1 cellular context compared by ENCODE assay signal in genomic region chr6:54335871-54336270, GRCh38.
TF ChIP-seq lines count a peak whose summit lies in the region.

No MANE protein-coding gene starts in this region.

TF ChIP-seq in IMR-90, 13 proteins besides CTCF, POLR2A, EP300 and RAD21:
- no peak for TF ChIP-seq MAZ (IDR thresholded peaks at IDR 0.05; ENCODE audit: borderline replicate concordance, low read depth, low read length)
- TF ChIP-seq ELK1 (IDR thresholded peaks at IDR 0.05; ENCODE audit: borderline replicate concordance, low read depth, low read length): no peak
- peak; percentile 37; the same call in 1 of the 2 replicates for TF ChIP-seq BHLHE40 (IDR thresholded peaks at IDR 0.05; ENCODE audit: low read depth, low read length)
- no peak; the same call in 1 of the 2 replicates for TF ChIP-seq NFE2L2 (IDR thresholded peaks at IDR 0.05; ENCODE audit: low read depth, low read length)
- peak; percentile 96 for TF ChIP-seq CEBPB (IDR thresholded peaks at IDR 0.05; ENCODE audit: low read depth, low read length)
- TF ChIP-seq RFX5 (IDR thresholded peaks at IDR 0.05; ENCODE audit: low read depth, low read length): no peak
- TF ChIP-seq MXI1 (IDR thresholded peaks at IDR 0.05; ENCODE audit: borderline replicate concordance, low read depth, low read length): no peak
- TF ChIP-seq USF2 (IDR thresholded peaks at IDR 0.05; ENCODE audit: low read depth, low read length): no peak
- peak; percentile 95 for TF ChIP-seq FOS (IDR thresholded peaks at IDR 0.05; ENCODE audit: low read depth, low read length)
- peak; percentile 5; the same call in 1 of the 2 replicates for TF ChIP-seq MAFK (IDR thresholded peaks at IDR 0.05; ENCODE audit: low read depth, low read length)
- TF ChIP-seq SMC3 (IDR thresholded peaks at IDR 0.05; ENCODE audit: low read depth, low read length): no peak
- no peak for TF ChIP-seq RCOR1 (IDR thresholded peaks at IDR 0.05; ENCODE audit: insufficient replicate concordance, low read length)
- TF ChIP-seq CHD1 (IDR thresholded peaks at IDR 0.05; ENCODE audit: low read depth, low read length): no peak
